8 cellular contexts compared by ENCODE assay signal in genomic region chr14:76810953-76811400, GRCh38. TPM values are rescaled to one million over a fixed set of nuclear protein-coding genes. Genes with fewer than 3 reads are reported as not detected.
DNase-seq lines count a peak whose midpoint lies in the region; ATAC-seq and TF ChIP-seq lines count a peak whose summit lies in the region.

No MANE protein-coding gene starts in this region.

- H3K9me3 ChIP-seq in Peyer's patch (no peaks in the 10 kb centered on the region), right lobe of liver (no peaks in the 10 kb centered on the region), transverse colon (no peaks in the 10 kb centered on the region)

- in situ Hi-C loops in transverse colon (cut with MboI; ENCODE audit: low pct_ligation_motif_present in 1 of 4, low pct_unique_long_range_greater_than_20kb in 1 of 4, low sequenced_read_pairs in 3 of 4): no loop called here

- H3K36me3 ChIP-seq in Peyer's patch (peaks cover 0 to 31% (median 0%) of the 10 kb centered on the region in 3 donors), right lobe of liver (peaks cover 0 to 15% (median 7%) of the 10 kb centered on the region in 4 donors), transverse colon (peaks cover 0 to 12% (median 6%) of the 10 kb centered on the region in 4 donors)

- H3K27ac ChIP-seq in Peyer's patch: peak overlapping the region in 3 of 4 donors; percentile 2 to 91 (median 4)
- H3K27ac ChIP-seq in right lobe of liver: peak overlapping the region; percentile 94 to 96 (median 94)
- peak overlapping the region; percentile 86 to 94 (median 90) for H3K27ac ChIP-seq in transverse colon

- peak overlapping the region; percentile 49 for H3K27ac Mint-ChIP-seq in chondrocyte (ENCODE audit: unreplicated experiment)

- TF ChIP-seq CTCF in Peyer's patch (IDR thresholded peaks at IDR 0.05): peak in 3 of 6 experiments; percentile 33 to 44 (median 35)
- peak; percentile 80 for TF ChIP-seq CTCF in chondrocyte (IDR thresholded peaks at IDR 0.05)
- peak; percentile 21 to 52 (median 51) for TF ChIP-seq CTCF in right lobe of liver (IDR thresholded peaks at IDR 0.05)
- TF ChIP-seq CTCF in transverse colon (IDR thresholded peaks at IDR 0.05): peak in 3 of 5 experiments; percentile 17 to 28 (median 25)

- ATAC-seq in GM21390 (IDR thresholded peaks at IDR 0.05; ENCODE audit: unreplicated experiment): peak; percentile 29
- ATAC-seq in right lobe of liver: peak; percentile 55 to 59 (median 56)
- no peak for ATAC-seq in HG02588 (IDR thresholded peaks at IDR 0.05; ENCODE audit: unreplicated experiment)

- TF ChIP-seq POLR2A in Peyer's patch (IDR thresholded peaks at IDR 0.05) (no peak), right lobe of liver (IDR thresholded peaks at IDR 0.05) (peak; percentile 37), transverse colon (IDR thresholded peaks at IDR 0.05) (no peak)

- TF ChIP-seq EP300 in transverse colon (IDR thresholded peaks at IDR 0.05; ENCODE audit: low read depth): no peak

- H3K4me1 ChIP-seq in Peyer's patch (peaks cover 0 to 18% (median 5%) of the 10 kb centered on the region in 4 donors), right lobe of liver (peaks cover 0 to 11% (median 4%) of the 10 kb centered on the region in 4 donors), transverse colon (peaks cover 3 to 23% (median 13%) of the 10 kb centered on the region in 4 donors)

- H3K4me3 ChIP-seq in Peyer's patch (peak overlapping the region in 2 of 4 donors; percentile 22 to 86), right lobe of liver (peak overlapping the region; percentile 52 to 73 (median 63)), transverse colon (peak overlapping the region in 2 of 4 donors; percentile 84 to 89)

- no peaks in the 10 kb centered on the region for H3K27me3 Mint-ChIP-seq in chondrocyte (ENCODE audit: low read depth)

- DNase-seq in COR-L47 (lab: John Stamatoyannopoulos, UW) (peak; percentile 8), Peyer's patch (peak in 1 of 3 donors; percentile 50), chondrocyte (ENCODE audit: low spot score) (no peak), right lobe of liver (peak in 1 of 3 donors; percentile 61), transverse colon (peak; percentile 27)
- DNase-seq in activated CD8-positive, alpha-beta memory T cell treated with anti-CD3 and anti-CD28 coated beads for 24 hours: no peak

- peaks cover 20% of the 10 kb centered on the region for H3K4me1 Mint-ChIP-seq in chondrocyte (ENCODE audit: low read depth)

- H3K9me3 Mint-ChIP-seq in chondrocyte (ENCODE audit: low read depth): no peaks in the 10 kb centered on the region

- no peaks in the 10 kb centered on the region for H3K27me3 ChIP-seq in Peyer's patch
- H3K27me3 ChIP-seq in right lobe of liver: no peaks in the 10 kb centered on the region
- no peaks in the 10 kb centered on the region for H3K27me3 ChIP-seq in transverse colon

- intact Hi-C loops in right lobe of liver (cut with DNase I): no loop called here
- intact Hi-C loops in transverse colon (cut with DNase I; ENCODE audit: low total_unique reads): no loop called here

- 5% methylated on average over 8 of the region's 9 CpGs for WGBS in right lobe of liver (ENCODE audit: insufficient coverage, low coverage, low lambda C conversion rate, missing lambda C conversion rate)
- 7 to 8% methylated on average over 6 to 9 of the region's 9 CpGs for WGBS in transverse colon (ENCODE audit: low coverage in 1 of 2), 2 donors

- peaks cover 7% of the 10 kb centered on the region for H3K36me3 Mint-ChIP-seq in chondrocyte (ENCODE audit: low read depth)

- H3K4me3 Mint-ChIP-seq in chondrocyte (ENCODE audit: unreplicated experiment): peak overlapping the region; percentile 92

RNA-seq across cellular contexts. Expression of gene ANGEL1, which starts 1.7 kb away (rescaled TPM):
- 10 to 100 TPM in 3 of 4 donors, 1 to 10 TPM in 1; 9.8 to 15.7 (median 13.0) TPM for total RNA-seq in Peyer's patch
- total RNA-seq in chondrocyte: 8.6 to 13.8 TPM (median 9.6 TPM) in 3 replicates
- total RNA-seq in right lobe of liver: 10 to 100 TPM in 5 of 6 experiments, 1 to 10 TPM in 1; 9.3 to 17.8 (median 14.4) TPM
- 10 to 100 TPM in 2 of 4 donors, 1 to 10 TPM in 2; 8.9 to 17.5 (median 10.0) TPM for total RNA-seq in transverse colon

RNA-seq across cellular contexts. Expression of gene LRRC74A, which starts 15.2 kb away (rescaled TPM):
- not detected for total RNA-seq in Peyer's patch
- total RNA-seq in chondrocyte: not detected in 3 replicates
- total RNA-seq in right lobe of liver: not detected
- total RNA-seq in transverse colon: not detected

RNA-seq across cellular contexts. Expression of gene VASH1, which starts 49.7 kb away (rescaled TPM):
- 10 to 100 TPM in 1 of 4 donors, 1 to 10 TPM in 3; 1.6 to 33.0 (median 3.2) TPM for total RNA-seq in Peyer's patch
- 26.0 to 41.8 TPM (median 29.7 TPM) in 3 replicates for total RNA-seq in chondrocyte
- total RNA-seq in right lobe of liver: 10 to 100 TPM in 1 of 6 experiments, 1 to 10 TPM in 5; 2.0 to 12.3 (median 4.6) TPM
- 1 to 10 TPM; 1.9 to 7.5 (median 3.6) TPM for total RNA-seq in transverse colon

Comparison
In these comparisons a context has a peak if more than half of its experiments do, and no peak if none do; other contexts are left out.
1. DNase-seq: peak in COR-L47 (single experiment) and transverse colon (single experiment); none in chondrocyte (single experiment) and activated CD8-positive, alpha-beta memory T cell treated with anti-CD3 and anti-CD28 coated beads for 24 hours (single experiment).
2. H3K27ac ChIP-seq: peak in every context shown above with its lines; median percentile 94 in right lobe of liver; 90 in transverse colon; 4 in Peyer's patch.